1 cellular context compared by ENCODE assay signal in the genomic region with DNA sequence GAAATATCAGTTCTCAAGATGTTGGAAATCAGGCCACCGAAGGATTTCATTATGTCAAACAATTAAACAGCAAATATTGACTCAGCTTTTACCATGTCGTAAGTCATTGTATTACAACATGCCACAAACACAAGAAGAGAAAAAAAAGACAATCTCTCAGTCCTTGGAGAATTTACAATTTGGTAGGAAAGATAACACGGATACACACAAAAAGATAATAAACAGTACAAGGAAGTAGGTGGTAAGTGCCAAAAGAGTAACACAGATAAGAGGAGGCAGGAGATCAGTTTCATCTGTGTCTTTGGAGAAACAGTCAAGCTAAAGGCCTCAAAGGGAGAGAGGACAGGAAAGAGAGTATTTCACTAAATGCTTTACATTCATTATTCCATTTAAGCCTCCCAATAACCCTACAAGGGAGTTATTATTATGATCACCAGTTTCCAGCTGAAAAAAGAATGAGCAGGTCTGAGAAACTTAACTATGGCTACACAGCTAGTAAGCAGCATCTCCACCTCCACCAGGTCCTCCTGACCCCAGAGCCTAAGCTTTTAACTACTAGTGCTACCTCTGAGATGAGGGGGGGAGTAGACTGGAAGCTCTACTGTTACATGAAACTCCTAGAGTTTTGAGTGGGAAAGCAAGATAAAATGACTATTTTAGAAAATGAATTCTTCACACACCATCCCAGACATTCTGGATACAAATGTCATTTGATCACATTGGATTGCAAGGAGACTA.
TF ChIP-seq lines count a peak whose summit lies in the region.

No MANE protein-coding gene starts in this region.

TF ChIP-seq in K562, 482 proteins besides CTCF, POLR2A, EP300 and RAD21 (continued from another document and continues in another):
- TF ChIP-seq MAFK (IDR thresholded peaks at IDR 0.05; ENCODE audit: low read length) (peak; percentile 17; the same call in 1 of the 2 replicates), E2F1 (CRISPR knock-in tag; IDR thresholded peaks at IDR 0.05) (no peak), PML (IDR thresholded peaks at IDR 0.05; ENCODE audit: low read length) (peak; percentile 79; the same call in 1 of the 2 replicates), RUNX1 (IDR thresholded peaks at IDR 0.05; ENCODE audit: low read depth) (no peak), MEF2D (tag; conservative IDR thresholded peaks at IDR 0.05; ENCODE audit: low read depth) (0 out of 2 replicates have a peak, but pooled peaks have one; percentile 67), ZNF175 (CRISPR knock-in tag; IDR thresholded peaks at IDR 0.05; ENCODE audit: low read depth) (no peak), NFXL1 (CRISPR knock-in tag; IDR thresholded peaks at IDR 0.05) (no peak), SAP30 (IDR thresholded peaks at IDR 0.05; ENCODE audit: borderline replicate concordance, insufficient read depth, low read depth, low read length, poor library complexity, severe bottlenecking) (no peak), CHD1 (IDR thresholded peaks at IDR 0.05; ENCODE audit: low read length) (no peak), MYC (IDR thresholded peaks at IDR 0.05; ENCODE audit: low read depth, low read length) (no peak), MYC (CRISPR knock-in tag; IDR thresholded peaks at IDR 0.05; ENCODE audit: borderline replicate concordance, low read depth) (no peak), ZSCAN32 (CRISPR knock-in tag; IDR thresholded peaks at IDR 0.05) (no peak), NCOA1 (IDR thresholded peaks at IDR 0.05; ENCODE audit: low read depth) (peak; percentile 83), MTF1 (CRISPR knock-in tag; IDR thresholded peaks at IDR 0.05; ENCODE audit: borderline replicate concordance) (no peak), TFE3 (CRISPR knock-in tag; IDR thresholded peaks at IDR 0.05) (no peak), PHF8 (IDR thresholded peaks at IDR 0.05; ENCODE audit: borderline replicate concordance, low read length) (no peak), MITF (IDR thresholded peaks at IDR 0.05) (no peak), PHB (CRISPR knock-in tag; IDR thresholded peaks at IDR 0.05) (no peak), RBM14 (IDR thresholded peaks at IDR 0.05; ENCODE audit: borderline replicate concordance, insufficient read depth, low read depth, low read length) (no peak), ZNF668 (CRISPR knock-in tag; IDR thresholded peaks at IDR 0.05) (no peak), TRIM25 (IDR thresholded peaks at IDR 0.05; ENCODE audit: borderline replicate concordance) (no peak)
- TF ChIP-seq, protein P1, sequence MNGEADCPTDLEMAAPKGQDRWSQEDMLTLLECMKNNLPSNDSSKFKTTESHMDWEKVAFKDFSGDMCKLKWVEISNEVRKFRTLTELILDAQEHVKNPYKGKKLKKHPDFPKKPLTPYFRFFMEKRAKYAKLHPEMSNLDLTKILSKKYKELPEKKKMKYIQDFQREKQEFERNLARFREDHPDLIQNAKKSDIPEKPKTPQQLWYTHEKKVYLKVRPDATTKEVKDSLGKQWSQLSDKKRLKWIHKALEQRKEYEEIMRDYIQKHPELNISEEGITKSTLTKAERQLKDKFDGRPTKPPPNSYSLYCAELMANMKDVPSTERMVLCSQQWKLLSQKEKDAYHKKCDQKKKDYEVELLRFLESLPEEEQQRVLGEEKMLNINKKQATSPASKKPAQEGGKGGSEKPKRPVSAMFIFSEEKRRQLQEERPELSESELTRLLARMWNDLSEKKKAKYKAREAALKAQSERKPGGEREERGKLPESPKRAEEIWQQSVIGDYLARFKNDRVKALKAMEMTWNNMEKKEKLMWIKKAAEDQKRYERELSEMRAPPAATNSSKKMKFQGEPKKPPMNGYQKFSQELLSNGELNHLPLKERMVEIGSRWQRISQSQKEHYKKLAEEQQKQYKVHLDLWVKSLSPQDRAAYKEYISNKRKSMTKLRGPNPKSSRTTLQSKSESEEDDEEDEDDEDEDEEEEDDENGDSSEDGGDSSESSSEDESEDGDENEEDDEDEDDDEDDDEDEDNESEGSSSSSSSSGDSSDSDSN (IDR thresholded peaks at IDR 0.05; ENCODE audit: borderline replicate concordance in 1 of 2, low read depth in 2 of 2, low read length in 2 of 2) = no peak
- TF ChIP-seq, protein P2, sequence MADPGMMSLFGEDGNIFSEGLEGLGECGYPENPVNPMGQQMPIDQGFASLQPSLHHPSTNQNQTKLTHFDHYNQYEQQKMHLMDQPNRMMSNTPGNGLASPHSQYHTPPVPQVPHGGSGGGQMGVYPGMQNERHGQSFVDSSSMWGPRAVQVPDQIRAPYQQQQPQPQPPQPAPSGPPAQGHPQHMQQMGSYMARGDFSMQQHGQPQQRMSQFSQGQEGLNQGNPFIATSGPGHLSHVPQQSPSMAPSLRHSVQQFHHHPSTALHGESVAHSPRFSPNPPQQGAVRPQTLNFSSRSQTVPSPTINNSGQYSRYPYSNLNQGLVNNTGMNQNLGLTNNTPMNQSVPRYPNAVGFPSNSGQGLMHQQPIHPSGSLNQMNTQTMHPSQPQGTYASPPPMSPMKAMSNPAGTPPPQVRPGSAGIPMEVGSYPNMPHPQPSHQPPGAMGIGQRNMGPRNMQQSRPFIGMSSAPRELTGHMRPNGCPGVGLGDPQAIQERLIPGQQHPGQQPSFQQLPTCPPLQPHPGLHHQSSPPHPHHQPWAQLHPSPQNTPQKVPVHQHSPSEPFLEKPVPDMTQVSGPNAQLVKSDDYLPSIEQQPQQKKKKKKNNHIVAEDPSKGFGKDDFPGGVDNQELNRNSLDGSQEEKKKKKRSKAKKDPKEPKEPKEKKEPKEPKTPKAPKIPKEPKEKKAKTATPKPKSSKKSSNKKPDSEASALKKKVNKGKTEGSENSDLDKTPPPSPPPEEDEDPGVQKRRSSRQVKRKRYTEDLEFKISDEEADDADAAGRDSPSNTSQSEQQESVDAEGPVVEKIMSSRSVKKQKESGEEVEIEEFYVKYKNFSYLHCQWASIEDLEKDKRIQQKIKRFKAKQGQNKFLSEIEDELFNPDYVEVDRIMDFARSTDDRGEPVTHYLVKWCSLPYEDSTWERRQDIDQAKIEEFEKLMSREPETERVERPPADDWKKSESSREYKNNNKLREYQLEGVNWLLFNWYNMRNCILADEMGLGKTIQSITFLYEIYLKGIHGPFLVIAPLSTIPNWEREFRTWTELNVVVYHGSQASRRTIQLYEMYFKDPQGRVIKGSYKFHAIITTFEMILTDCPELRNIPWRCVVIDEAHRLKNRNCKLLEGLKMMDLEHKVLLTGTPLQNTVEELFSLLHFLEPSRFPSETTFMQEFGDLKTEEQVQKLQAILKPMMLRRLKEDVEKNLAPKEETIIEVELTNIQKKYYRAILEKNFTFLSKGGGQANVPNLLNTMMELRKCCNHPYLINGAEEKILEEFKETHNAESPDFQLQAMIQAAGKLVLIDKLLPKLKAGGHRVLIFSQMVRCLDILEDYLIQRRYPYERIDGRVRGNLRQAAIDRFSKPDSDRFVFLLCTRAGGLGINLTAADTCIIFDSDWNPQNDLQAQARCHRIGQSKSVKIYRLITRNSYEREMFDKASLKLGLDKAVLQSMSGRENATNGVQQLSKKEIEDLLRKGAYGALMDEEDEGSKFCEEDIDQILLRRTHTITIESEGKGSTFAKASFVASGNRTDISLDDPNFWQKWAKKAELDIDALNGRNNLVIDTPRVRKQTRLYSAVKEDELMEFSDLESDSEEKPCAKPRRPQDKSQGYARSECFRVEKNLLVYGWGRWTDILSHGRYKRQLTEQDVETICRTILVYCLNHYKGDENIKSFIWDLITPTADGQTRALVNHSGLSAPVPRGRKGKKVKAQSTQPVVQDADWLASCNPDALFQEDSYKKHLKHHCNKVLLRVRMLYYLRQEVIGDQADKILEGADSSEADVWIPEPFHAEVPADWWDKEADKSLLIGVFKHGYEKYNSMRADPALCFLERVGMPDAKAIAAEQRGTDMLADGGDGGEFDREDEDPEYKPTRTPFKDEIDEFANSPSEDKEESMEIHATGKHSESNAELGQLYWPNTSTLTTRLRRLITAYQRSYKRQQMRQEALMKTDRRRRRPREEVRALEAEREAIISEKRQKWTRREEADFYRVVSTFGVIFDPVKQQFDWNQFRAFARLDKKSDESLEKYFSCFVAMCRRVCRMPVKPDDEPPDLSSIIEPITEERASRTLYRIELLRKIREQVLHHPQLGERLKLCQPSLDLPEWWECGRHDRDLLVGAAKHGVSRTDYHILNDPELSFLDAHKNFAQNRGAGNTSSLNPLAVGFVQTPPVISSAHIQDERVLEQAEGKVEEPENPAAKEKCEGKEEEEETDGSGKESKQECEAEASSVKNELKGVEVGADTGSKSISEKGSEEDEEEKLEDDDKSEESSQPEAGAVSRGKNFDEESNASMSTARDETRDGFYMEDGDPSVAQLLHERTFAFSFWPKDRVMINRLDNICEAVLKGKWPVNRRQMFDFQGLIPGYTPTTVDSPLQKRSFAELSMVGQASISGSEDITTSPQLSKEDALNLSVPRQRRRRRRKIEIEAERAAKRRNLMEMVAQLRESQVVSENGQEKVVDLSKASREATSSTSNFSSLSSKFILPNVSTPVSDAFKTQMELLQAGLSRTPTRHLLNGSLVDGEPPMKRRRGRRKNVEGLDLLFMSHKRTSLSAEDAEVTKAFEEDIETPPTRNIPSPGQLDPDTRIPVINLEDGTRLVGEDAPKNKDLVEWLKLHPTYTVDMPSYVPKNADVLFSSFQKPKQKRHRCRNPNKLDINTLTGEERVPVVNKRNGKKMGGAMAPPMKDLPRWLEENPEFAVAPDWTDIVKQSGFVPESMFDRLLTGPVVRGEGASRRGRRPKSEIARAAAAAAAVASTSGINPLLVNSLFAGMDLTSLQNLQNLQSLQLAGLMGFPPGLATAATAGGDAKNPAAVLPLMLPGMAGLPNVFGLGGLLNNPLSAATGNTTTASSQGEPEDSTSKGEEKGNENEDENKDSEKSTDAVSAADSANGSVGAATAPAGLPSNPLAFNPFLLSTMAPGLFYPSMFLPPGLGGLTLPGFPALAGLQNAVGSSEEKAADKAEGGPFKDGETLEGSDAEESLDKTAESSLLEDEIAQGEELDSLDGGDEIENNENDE (IDR thresholded peaks at IDR 0.05; ENCODE audit: low read depth, low read length) = no peak
- TF ChIP-seq, protein P3, sequence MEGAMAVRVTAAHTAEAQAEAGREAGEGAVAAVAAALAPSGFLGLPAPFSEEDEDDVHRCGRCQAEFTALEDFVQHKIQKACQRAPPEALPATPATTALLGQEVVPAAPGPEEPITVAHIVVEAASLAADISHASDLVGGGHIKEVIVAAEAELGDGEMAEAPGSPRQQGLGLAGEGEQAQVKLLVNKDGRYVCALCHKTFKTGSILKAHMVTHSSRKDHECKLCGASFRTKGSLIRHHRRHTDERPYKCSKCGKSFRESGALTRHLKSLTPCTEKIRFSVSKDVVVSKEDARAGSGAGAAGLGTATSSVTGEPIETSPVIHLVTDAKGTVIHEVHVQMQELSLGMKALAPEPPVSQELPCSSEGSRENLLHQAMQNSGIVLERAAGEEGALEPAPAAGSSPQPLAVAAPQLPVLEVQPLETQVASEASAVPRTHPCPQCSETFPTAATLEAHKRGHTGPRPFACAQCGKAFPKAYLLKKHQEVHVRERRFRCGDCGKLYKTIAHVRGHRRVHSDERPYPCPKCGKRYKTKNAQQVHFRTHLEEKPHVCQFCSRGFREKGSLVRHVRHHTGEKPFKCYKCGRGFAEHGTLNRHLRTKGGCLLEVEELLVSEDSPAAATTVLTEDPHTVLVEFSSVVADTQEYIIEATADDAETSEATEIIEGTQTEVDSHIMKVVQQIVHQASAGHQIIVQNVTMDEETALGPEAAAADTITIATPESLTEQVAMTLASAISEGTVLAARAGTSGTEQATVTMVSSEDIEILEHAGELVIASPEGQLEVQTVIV (CRISPR knock-in tag; IDR thresholded peaks at IDR 0.05; ENCODE audit: borderline replicate concordance) = no peak
